ENCODE assay signal across 8 cellular contexts in the genomic region with DNA sequence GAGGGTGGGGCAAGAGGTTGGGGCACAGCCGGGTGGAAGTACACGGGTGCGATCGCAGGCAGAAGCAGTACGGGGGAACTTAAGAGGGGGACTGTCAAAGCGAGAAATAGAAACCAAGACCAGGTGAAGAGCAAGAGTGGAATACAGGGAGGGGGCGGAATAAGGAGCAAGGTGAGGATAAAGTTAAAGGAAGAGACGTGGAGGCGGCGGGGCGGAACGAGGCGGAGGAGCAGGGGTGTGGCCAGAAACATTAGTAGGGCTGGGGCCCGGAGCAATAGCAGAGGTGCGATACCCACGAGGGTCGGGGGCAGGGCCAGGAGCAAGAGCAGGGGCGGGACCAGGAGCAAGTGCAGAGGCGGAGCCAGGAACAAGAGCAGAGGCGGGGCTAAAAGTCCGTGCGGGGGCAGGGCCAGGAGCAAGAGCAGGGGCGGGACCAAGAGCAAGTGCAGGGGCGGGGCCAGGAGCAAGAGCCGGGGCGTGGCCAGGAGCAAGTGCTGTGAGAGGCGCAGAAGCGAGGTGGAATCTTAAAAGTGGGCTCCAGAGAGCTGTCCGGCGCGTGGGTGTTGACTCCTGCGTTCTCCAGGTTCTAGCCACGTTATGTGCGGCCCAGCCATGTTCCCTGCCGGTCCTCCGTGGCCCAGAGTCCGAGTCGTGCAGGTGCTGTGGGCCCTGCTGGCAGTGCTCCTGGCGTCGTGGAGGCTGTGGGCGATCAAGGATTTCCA. TPM values are rescaled to one million over a fixed set of nuclear protein-coding genes. Genes with fewer than 3 reads are reported as not detected.
DNase-seq lines count a peak whose midpoint lies in the region; ATAC-seq and TF ChIP-seq lines count a peak whose summit lies in the region.

No MANE protein-coding gene starts in this region.

- WGBS in transverse colon (ENCODE audit: low coverage in 1 of 2), 2 donors, result 2 to 3% methylated on average over 19 to 41 of the region's 41 CpGs

- peak; percentile 40 for ATAC-seq in HG02763 (IDR thresholded peaks at IDR 0.05; ENCODE audit: unreplicated experiment)
- ATAC-seq in activated naive CD8-positive, alpha-beta T cell treated with anti-CD3 and anti-CD28 coated beads, Interleukin-2, amount 50 U/mL, for 24 hours, result peak; percentile 50

- TF ChIP-seq CTCF in GM12864 (IDR thresholded peaks at IDR 0.05; ENCODE audit: low read depth, low read length, missing control alignments) (no peak), transverse colon (IDR thresholded peaks at IDR 0.05) (no peak)

- intact Hi-C loops in cardiac septum (cut with DNase I), result loop anchor here (1.0 to 5.0 kb wide), 2 partner anchors 38 to 429 kb away; a partner anchor contains a TSS
- intact Hi-C loops in transverse colon (cut with DNase I; ENCODE audit: low total_unique reads), result no loop called here

- TF ChIP-seq EP300 in transverse colon (IDR thresholded peaks at IDR 0.05; ENCODE audit: low read depth), result no peak

- peak; percentile 86 for DNase-seq in GM12864 (ENCODE audit: low read depth)
- DNase-seq in NCI-H1436 (lab: John Stamatoyannopoulos, UW), result peak; percentile 96
- DNase-seq in SW 1271 (lab: John Stamatoyannopoulos, UW), result peak; percentile 65 to 89
- peak; percentile 96 for DNase-seq in activated naive CD8-positive, alpha-beta T cell treated with anti-CD3 and anti-CD28 coated beads, Interleukin-2, amount 50 U/mL, for 24 hours
- DNase-seq in cardiac septum (ENCODE audit: low spot score), result peak; percentile 98
- peak; percentile 90 for DNase-seq in pons (ENCODE audit: low spot score)
- DNase-seq in transverse colon, result peak; percentile 99

- no peaks in the 10 kb centered on the region for H3K27me3 Mint-ChIP-seq in activated naive CD8-positive, alpha-beta T cell treated with anti-CD3 and anti-CD28 coated beads, Interleukin-2, amount 50 U/mL, for 24 hours

- peak overlapping the region; percentile 94 for H3K27ac Mint-ChIP-seq in activated naive CD8-positive, alpha-beta T cell treated with anti-CD3 and anti-CD28 coated beads, Interleukin-2, amount 50 U/mL, for 24 hours

- no peaks in the 10 kb centered on the region for H3K9me3 Mint-ChIP-seq in activated naive CD8-positive, alpha-beta T cell treated with anti-CD3 and anti-CD28 coated beads, Interleukin-2, amount 50 U/mL, for 24 hours

- peak overlapping the region; percentile 85 for H3K4me3 Mint-ChIP-seq in activated naive CD8-positive, alpha-beta T cell treated with anti-CD3 and anti-CD28 coated beads, Interleukin-2, amount 50 U/mL, for 24 hours

- no peaks in the 10 kb centered on the region for H3K36me3 Mint-ChIP-seq in activated naive CD8-positive, alpha-beta T cell treated with anti-CD3 and anti-CD28 coated beads, Interleukin-2, amount 50 U/mL, for 24 hours (ENCODE audit: low read depth)

- H3K4me3 ChIP-seq in GM12864 (ENCODE audit: low read depth, low read length), result peak overlapping the region; percentile 66
- peak overlapping the region; percentile 63 to 92 (median 84) for H3K4me3 ChIP-seq in transverse colon

- no peaks in the 10 kb centered on the region for H3K9me3 ChIP-seq in transverse colon

- peak overlapping the region; percentile 98 to 100 (median 99) for H3K27ac ChIP-seq in transverse colon

- peak; percentile 62 for TF ChIP-seq POLR2A in transverse colon (IDR thresholded peaks at IDR 0.05)

- H3K27me3 ChIP-seq in transverse colon, result no peaks in the 10 kb centered on the region

- H3K36me3 ChIP-seq in transverse colon, result no peaks in the 10 kb centered on the region

- peaks cover 5 to 22% (median 7%) of the 10 kb centered on the region in 4 donors for H3K4me1 ChIP-seq in transverse colon

- in situ Hi-C loops in transverse colon (cut with MboI; ENCODE audit: low pct_ligation_motif_present in 1 of 4, low pct_unique_long_range_greater_than_20kb in 1 of 4, low sequenced_read_pairs in 3 of 4), result loop anchor here (25.0 kb wide), 2 partner anchors 424 to 449 kb away; a partner anchor contains a TSS

- peaks cover 8% of the 10 kb centered on the region for H3K4me1 Mint-ChIP-seq in activated naive CD8-positive, alpha-beta T cell treated with anti-CD3 and anti-CD28 coated beads, Interleukin-2, amount 50 U/mL, for 24 hours

RNA-seq across cellular contexts. Expression of a gene that starts 1.2 kb away (rescaled TPM):
- total RNA-seq in cardiac septum (1.5 TPM), transverse colon (10 to 100 TPM in 3 of 4 donors, 1 to 10 TPM in 1; 7.0 to 59.5 (median 20.3) TPM)

RNA-seq across cellular contexts. Expression of a gene that starts 17.2 kb away (rescaled TPM):
- total RNA-seq in cardiac septum (14.1 TPM), transverse colon (10 to 100 TPM; 14.9 to 44.5 (median 17.6) TPM)

RNA-seq across cellular contexts. Expression of a gene that starts 21.1 kb away (rescaled TPM):
- total RNA-seq in cardiac septum (27.6 TPM), transverse colon (10 to 100 TPM; 15.0 to 24.5 (median 18.4) TPM)

RNA-seq across cellular contexts. Expression of a gene that starts 32.7 kb away (rescaled TPM):
- total RNA-seq in cardiac septum (2.0 TPM), transverse colon (1,000 to 10,000 TPM in 1 of 4 donors, 100 to 1,000 TPM in 2, 10 to 100 TPM in 1; 76.0 to 1,160 (median 338) TPM)

RNA-seq across cellular contexts. Expression of a gene that starts 37.6 kb away (rescaled TPM):
- 283 TPM for total RNA-seq in cardiac septum
- 100 to 1,000 TPM in 1 of 4 donors, 10 to 100 TPM in 3; 28.1 to 171 (median 78.5) TPM for total RNA-seq in transverse colon

Comparison
In these comparisons a context has a peak if more than half of its experiments do, and no peak if none do; other contexts are left out.
1. Peak in every context shown above with its lines: DNase-seq, ATAC-seq, H3K4me3 ChIP-seq and H3K27ac ChIP-seq.